Comparison of ENCODE assay signal across 13 cellular contexts in genomic region chr4:33924239-33924638, GRCh38.
DNase-seq lines count a peak whose midpoint lies in the region; ATAC-seq, FAIRE-seq and TF ChIP-seq lines count a peak whose summit lies in the region.
"Had no signal": no experiment of that assay in that cellular context is flagged by ENCODE, and none has a peak within 500 bp of the region (broad histone marks: within the 10 kb centered on the region; RNA-seq: fewer than 3 reads in every experiment).

No MANE protein-coding gene starts in this region.

- H3K4me1 Mint-ChIP-seq in activated T-cell treated with anti-CD3 and anti-CD28 coated beads, Interleukin-2, amount 50 U/mL, for 24 hours (ENCODE audit: low read depth), result no peaks in the 10 kb centered on the region

- H3K9me3 ChIP-seq in Loucy (ENCODE audit: insufficient read depth, low read depth, low read length) (no peaks in the 10 kb centered on the region), mammary epithelial cell (replicated peaks; ENCODE audit: insufficient read depth, low read length) (no peaks in the 10 kb centered on the region), HepG2 (ENCODE audit: low read length) (peaks cover 74% of the 10 kb centered on the region)

- peak overlapping the region; percentile 72 for H2AFZ ChIP-seq in Loucy (ENCODE audit: low read length)
- no peak overlapping the region for H2AFZ ChIP-seq in mammary epithelial cell (ENCODE audit: low read depth, low read length)
- peak overlapping the region; percentile 42 for H2AFZ ChIP-seq in HepG2 (ENCODE audit: low read length)

- CTCF ChIA-PET in mammary epithelial cell (lab: Charles Lee; ENCODE audit: low non-redundant PET) (no interaction called here), HepG2 (lab: Yijun Ruan, JAX; ENCODE audit: low intra/inter-chr PET ratio, low total read pairs) (no interaction called here)

- H3K9me2 ChIP-seq in Loucy (replicated peaks; ENCODE audit: low read depth, low read length), result no peaks in the 10 kb centered on the region

- no peaks in the 10 kb centered on the region for H3K27me3 Mint-ChIP-seq in activated T-cell treated with anti-CD3 and anti-CD28 coated beads, Interleukin-2, amount 50 U/mL, for 24 hours
- H3K27me3 Mint-ChIP-seq: brain had no signal

- peak overlapping the region; percentile 74 for H3K4me2 ChIP-seq in Loucy (ENCODE audit: low read depth, low read length, poor library complexity, severe bottlenecking)
- no peak overlapping the region for H3K4me2 ChIP-seq in mammary epithelial cell (ENCODE audit: insufficient read depth, low read depth, low read length)
- H3K4me2 ChIP-seq in HepG2 (ENCODE audit: low read depth, low read length), result no peak overlapping the region

- ATAC-seq in HepG2 (no peak), GM19351 (IDR thresholded peaks at IDR 0.05; ENCODE audit: unreplicated experiment) (no peak), HG03280 (IDR thresholded peaks at IDR 0.05; ENCODE audit: unreplicated experiment) (no peak)
- ATAC-seq: activated CD8-positive, alpha-beta T cell treated with anti-CD3 and anti-CD28 coated beads, Interleukin-2, amount 10 ng/mL, durations not matched to agents 7 days and 5 days had no signal

- TF ChIP-seq EP300 in HepG2 (IDR thresholded peaks at IDR 0.05; ENCODE audit: low read depth in 2 of 2, low read length in 2 of 2), result no peak
- TF ChIP-seq EP300 in HepG2 (CRISPR knock-in tag; IDR thresholded peaks at IDR 0.05; ENCODE audit: borderline replicate concordance), result no peak

- no peaks in the 10 kb centered on the region for H3K79me2 ChIP-seq in Loucy (ENCODE audit: insufficient read depth, low read length)
- H3K79me2 ChIP-seq in mammary epithelial cell (ENCODE audit: insufficient read depth, low read length), result no peaks in the 10 kb centered on the region
- H3K79me2 ChIP-seq in HepG2 (ENCODE audit: insufficient read depth, low read length), result no peaks in the 10 kb centered on the region

- H3K27ac Mint-ChIP-seq in activated T-cell treated with anti-CD3 and anti-CD28 coated beads, Interleukin-2, amount 50 U/mL, for 24 hours, result no peak overlapping the region
- H3K27ac Mint-ChIP-seq: activated CD8-positive, alpha-beta T cell treated with anti-CD3 and anti-CD28 coated beads, Interleukin-2, amount 10 ng/mL, durations not matched to agents 7 days and 5 days; brain had no signal

- in situ Hi-C loops in mammary epithelial cell (cut with MboI; ENCODE audit: low sequenced_read_pairs in 2 of 2) (no loop called here), HepG2 (cut with HindIII; ENCODE audit: extremely low pct_ligation_motif_present, low pct_unique_long_range_greater_than_20kb) (no loop called here)

- no peaks in the 10 kb centered on the region for H3K36me3 ChIP-seq in Loucy (ENCODE audit: insufficient read depth, low read length)
- no peaks in the 10 kb centered on the region for H3K36me3 ChIP-seq in mammary epithelial cell (ENCODE audit: insufficient read depth, low read length)
- H3K36me3 ChIP-seq in HepG2 (replicated peaks in 1 of 2; ENCODE audit: control insufficient read depth in 1 of 2, insufficient read depth in 2 of 2, low read length in 2 of 2), result no peaks in the 10 kb centered on the region

- POLR2A ChIA-PET in HepG2 (lab: Yijun Ruan, JAX), result interaction anchor here (0.6 kb wide), 1 partner anchor 36 kb away, joined by 3 read pairs; no protein-coding TSS in a partner anchor

- H3K4me3 ChIP-seq in Loucy (ENCODE audit: low read length, poor library complexity, severe bottlenecking) (peak overlapping the region; percentile 61), mammary epithelial cell (replicated peaks in 1 of 3; ENCODE audit: insufficient read depth in 1 of 3, low read depth in 2 of 3, low read length in 3 of 3) (no peak overlapping the region), HepG2 (replicated peaks in 1 of 3; ENCODE audit: insufficient read depth in 1 of 3, low read depth in 2 of 3, low read length in 3 of 3) (no peak overlapping the region)

- H3K36me3 Mint-ChIP-seq in activated T-cell treated with anti-CD3 and anti-CD28 coated beads, Interleukin-2, amount 50 U/mL, for 24 hours (ENCODE audit: low read depth), result no peaks in the 10 kb centered on the region
- H3K36me3 Mint-ChIP-seq: brain had no signal

- H3K9ac ChIP-seq in Loucy (ENCODE audit: low read depth, low read length, poor library complexity, severe bottlenecking), result peak overlapping the region; percentile 19
- H3K9ac ChIP-seq in mammary epithelial cell (ENCODE audit: insufficient read depth, low read length), result no peak overlapping the region
- no peak overlapping the region for H3K9ac ChIP-seq in HepG2 (ENCODE audit: insufficient read depth, low read depth, low read length)

- dilution Hi-C loops in mammary epithelial cell (cut with HindIII; ENCODE audit: low sequenced_read_pairs), result no loop called here

- peaks cover 17% of the 10 kb centered on the region for H3K9me3 Mint-ChIP-seq in activated T-cell treated with anti-CD3 and anti-CD28 coated beads, Interleukin-2, amount 50 U/mL, for 24 hours
- H3K9me3 Mint-ChIP-seq: brain had no signal

- no peak for TF ChIP-seq RAD21 in HepG2 (CRISPR knock-in tag; IDR thresholded peaks at IDR 0.05)

- no peak overlapping the region for H3K4me3 Mint-ChIP-seq in activated T-cell treated with anti-CD3 and anti-CD28 coated beads, Interleukin-2, amount 50 U/mL, for 24 hours
- H3K4me3 Mint-ChIP-seq: activated CD8-positive, alpha-beta T cell treated with anti-CD3 and anti-CD28 coated beads, Interleukin-2, amount 10 ng/mL, durations not matched to agents 7 days and 5 days; brain had no signal

- WGBS in mammary epithelial cell (ENCODE audit: low coverage, missing lambda C conversion rate), result 55% methylated on average over 7 of the region's 7 CpGs
- WGBS in HepG2 (ENCODE audit: low lambda C conversion rate), result 27% methylated on average over 7 of the region's 7 CpGs

- H3F3A ChIP-seq in Loucy (ENCODE audit: low read depth), result no peaks in the 10 kb centered on the region

- H4K20me1 ChIP-seq in Loucy (ENCODE audit: insufficient read depth, low read length, poor library complexity, severe bottlenecking), result no peaks in the 10 kb centered on the region
- no peaks in the 10 kb centered on the region for H4K20me1 ChIP-seq in mammary epithelial cell (ENCODE audit: insufficient read depth, low read length)
- no peaks in the 10 kb centered on the region for H4K20me1 ChIP-seq in HepG2 (ENCODE audit: insufficient read depth, low read length)

- peaks cover 27% of the 10 kb centered on the region for H3K4me1 ChIP-seq in Loucy (ENCODE audit: insufficient read depth, low read length, poor library complexity, severe bottlenecking)
- no peaks in the 10 kb centered on the region for H3K4me1 ChIP-seq in mammary epithelial cell (ENCODE audit: insufficient read depth, low read length)
- H3K4me1 ChIP-seq in HepG2 (ENCODE audit: insufficient read depth, low read length), result no peaks in the 10 kb centered on the region

- FAIRE-seq in HepG2 (lab: Jason Lieb, UNC) (no peak), GM12891 (lab: Jason Lieb, UNC) (no peak)

- H3K27me3 ChIP-seq in Loucy (ENCODE audit: insufficient read depth, low read length, poor library complexity, severe bottlenecking), result no peaks in the 10 kb centered on the region
- H3K27me3 ChIP-seq in mammary epithelial cell (ENCODE audit: insufficient read depth, low read length), result no peaks in the 10 kb centered on the region
- H3K27me3 ChIP-seq in HepG2 (ENCODE audit: control insufficient read depth in 1 of 2, insufficient read depth in 2 of 2, low read length in 2 of 2), result no peaks in the 10 kb centered on the region

- TF ChIP-seq POLR2A in HepG2 (IDR thresholded peaks at IDR 0.05; ENCODE audit: insufficient read depth in 1 of 2, low read depth in 2 of 2, low read length in 2 of 2) (no peak), GM12891 (IDR thresholded peaks at IDR 0.05; ENCODE audit: low read depth, low read length) (no peak)

- intact Hi-C loops in mammary epithelial cell (cut with micrococcal nuclease) (no loop called here), HepG2 (cut with micrococcal nuclease; ENCODE audit: unreplicated experiment) (no loop called here)

- no peak for TF ChIP-seq CTCF in AG09319 (IDR thresholded peaks at IDR 0.05; ENCODE audit: low read depth, low read length)
- no peak for TF ChIP-seq CTCF in Loucy (conservative IDR thresholded peaks at IDR 0.05; ENCODE audit: low read length)
- TF ChIP-seq CTCF in mammary epithelial cell (conservative IDR thresholded peaks at IDR 0.05 in 1 of 2, IDR thresholded peaks at IDR 0.05 in 1 of 2; ENCODE audit: extremely low read depth in 1 of 2, insufficient read depth in 1 of 2, low read depth in 1 of 2, low read length in 2 of 2), result no peak
- TF ChIP-seq CTCF in HepG2 (CRISPR knock-in tag; IDR thresholded peaks at IDR 0.05), result no peak

- DNase-seq in AG09319 (ENCODE audit: extremely low read depth, low read depth) (peak; percentile 2), mammary epithelial cell (peak; percentile 32), HepG2 (ENCODE audit: low spot score) (no peak), GM12891 (ENCODE audit: insufficient read length, low spot score) (no peak)
- no peak for DNase-seq in activated T-cell treated with anti-CD3 and anti-CD28 coated beads, Interleukin-2, amount 50 U/mL, for 24 hours
- DNase-seq: activated CD8-positive, alpha-beta T cell treated with anti-CD3 and anti-CD28 coated beads, Interleukin-2, amount 10 ng/mL, durations not matched to agents 7 days and 5 days; NCI-H1930; posterior cingulate gyrus had no signal

- H3K27ac ChIP-seq in mammary epithelial cell (ENCODE audit: insufficient read depth, low read depth, low read length), result no peak overlapping the region
- no peak overlapping the region for H3K27ac ChIP-seq in HepG2 (ENCODE audit: extremely low read length, insufficient read depth, low read length)
- H3K27ac ChIP-seq: C4-2B had no signal

- BruUV-seq in mammary epithelial cell (replicated peaks; lab: Mats Ljungman, UMichigan) (no TSS peak), HepG2 (replicated peaks; lab: Mats Ljungman, UMichigan) (no TSS peak)

TF ChIP-seq in GM12891, 5 proteins besides CTCF, POLR2A, EP300 and RAD21:
- TF ChIP-seq POLR2AphosphoS5 (IDR thresholded peaks at IDR 0.05; ENCODE audit: low read depth, low read length), result no peak
- TF ChIP-seq SPI1 (IDR thresholded peaks at IDR 0.05; ENCODE audit: low read depth, low read length), result no peak
- no peak for TF ChIP-seq PAX5 (IDR thresholded peaks at IDR 0.05; ENCODE audit: insufficient read depth, low read length, severe bottlenecking)
- TF ChIP-seq TAF1 (IDR thresholded peaks at IDR 0.05; ENCODE audit: low read depth, low read length), result no peak
- TF ChIP-seq POU2F2 (IDR thresholded peaks at IDR 0.05; ENCODE audit: low read depth, low read length), result no peak
TF ChIP-seq in GM12891: peak in this region for 0.

Comparison
In these comparisons a context has a peak if more than half of its experiments do, and no peak if none do; other contexts are left out.
1. DNase-seq: peak in AG09319 (single experiment) and mammary epithelial cell (single experiment); none in HepG2 (single experiment), activated T-cell treated with anti-CD3 and anti-CD28 coated beads, Interleukin-2, amount 50 U/mL, for 24 hours (single experiment) and GM12891 (single experiment).